In genomic region chr15:95303659-95304058, GRCh38 we compare ENCODE assay signal across 1 cellular context.
TF ChIP-seq lines count a peak whose summit lies in the region.

No MANE protein-coding gene starts in this region.

TF ChIP-seq in IMR-90, 13 proteins besides CTCF, POLR2A, EP300 and RAD21:
- no peak for TF ChIP-seq NFE2L2 (IDR thresholded peaks at IDR 0.05; ENCODE audit: low read depth, low read length)
- no peak for TF ChIP-seq BHLHE40 (IDR thresholded peaks at IDR 0.05; ENCODE audit: low read depth, low read length)
